In genomic region chr3:29560031-29560430, GRCh38 we compare ENCODE assay signal across 30 cellular contexts.
"Had no signal": no experiment of that assay in that cellular context is flagged by ENCODE, and none has a peak within 500 bp of the region (broad histone marks: within the 10 kb centered on the region; RNA-seq: fewer than 3 reads in every experiment).

No MANE protein-coding gene starts in this region.

- ATAC-seq: foreskin keratinocyte; gastroesophageal sphincter; heart left ventricle; left colon; mucosa of descending colon; natural killer cell treated with Interleukin-12 subunit alpha and Interleukin-12 subunit beta and Interleukin-15 and Interleukin-18, amount 100 ng/mL, for 72 hours; pancreas; right lobe of liver; stimulated activated naive CD8-positive, alpha-beta T cell treated with anti-CD3 and anti-CD28 coated beads, Interleukin-15, amount 100 ng/mL, for 72 hours; upper lobe of right lung had no signal

- H3K4me3 Mint-ChIP-seq: dendritic cell treated with granulocyte-macrophage colony-stimulating factor and Interleukin-4, amounts not matched to agents 40 ng/mL and 50 ng/mL, for 4 days; memory B cell; naive B cell; natural killer cell treated with Interleukin-12 subunit alpha and Interleukin-12 subunit beta and Interleukin-15 and Interleukin-18, amount 100 ng/mL, for 72 hours; neural crest cell; stimulated activated naive CD8-positive, alpha-beta T cell treated with anti-CD3 and anti-CD28 coated beads, Interleukin-15, amount 100 ng/mL, for 72 hours had no signal

- H3K27ac Mint-ChIP-seq: dendritic cell treated with granulocyte-macrophage colony-stimulating factor and Interleukin-4, amounts not matched to agents 40 ng/mL and 50 ng/mL, for 4 days; memory B cell; natural killer cell treated with Interleukin-12 subunit alpha and Interleukin-12 subunit beta and Interleukin-15 and Interleukin-18, amount 100 ng/mL, for 72 hours; stimulated activated naive CD8-positive, alpha-beta T cell treated with anti-CD3 and anti-CD28 coated beads, Interleukin-15, amount 100 ng/mL, for 72 hours had no signal

- H3K27me3 Mint-ChIP-seq: dendritic cell treated with granulocyte-macrophage colony-stimulating factor and Interleukin-4, amounts not matched to agents 40 ng/mL and 50 ng/mL, for 4 days; memory B cell; naive B cell; natural killer cell treated with Interleukin-12 subunit alpha and Interleukin-12 subunit beta and Interleukin-15 and Interleukin-18, amount 100 ng/mL, for 72 hours; stimulated activated naive CD8-positive, alpha-beta T cell treated with anti-CD3 and anti-CD28 coated beads, Interleukin-15, amount 100 ng/mL, for 72 hours had no signal

- H3K36me3 Mint-ChIP-seq: memory B cell; naive B cell; natural killer cell treated with Interleukin-12 subunit alpha and Interleukin-12 subunit beta and Interleukin-15 and Interleukin-18, amount 100 ng/mL, for 72 hours had no signal

- H3K4me3 ChIP-seq: colonic mucosa, esophagus squamous epithelium, gastroesophageal sphincter, heart left ventricle, hepatocyte, lung, mucosa of descending colon, pancreas, right lobe of liver, suprapubic skin, transverse colon, upper lobe of right lung, uterus had no signal

- DNase-seq: colonic mucosa; effector memory CD4-positive, alpha-beta T cell; erythroblast; esophagus squamous epithelium; foreskin keratinocyte; heart left ventricle; left colon; mucosa of descending colon; naive B cell; pancreas; retina; right lobe of liver; small intestine; stimulated activated CD4-positive, alpha-beta T cell treated with anti-CD3 and anti-CD28 coated beads, Interleukin-15, amount 100 ng/mL, for 24 hours; stimulated activated CD4-positive, alpha-beta T cell treated with anti-CD3 and anti-CD28 coated beads, Interleukin-2, amount 100 ng/mL, for 48 hours; stimulated activated CD8-positive, alpha-beta memory T cell treated with anti-CD3 and anti-CD28 coated beads, Interleukin-4, amount 100 ng/mL, for 48 hours; stimulated activated naive CD4-positive, alpha-beta T cell; stimulated activated naive CD8-positive, alpha-beta T cell treated with anti-CD3 and anti-CD28 coated beads, Interleukin-15, amount 100 ng/mL, for 72 hours; transverse colon; upper lobe of right lung; uterus had no signal

- H3K4me1 Mint-ChIP-seq: memory B cell; naive B cell; stimulated activated naive CD8-positive, alpha-beta T cell treated with anti-CD3 and anti-CD28 coated beads, Interleukin-15, amount 100 ng/mL, for 72 hours had no signal

- H3K9me3 ChIP-seq: colonic mucosa, esophagus squamous epithelium, gastroesophageal sphincter, mucosa of descending colon, neutrophil, pancreas, right lobe of liver, suprapubic skin, transverse colon, upper lobe of right lung, uterus had no signal
